9 cellular contexts compared by ENCODE assay signal in the genomic region with DNA sequence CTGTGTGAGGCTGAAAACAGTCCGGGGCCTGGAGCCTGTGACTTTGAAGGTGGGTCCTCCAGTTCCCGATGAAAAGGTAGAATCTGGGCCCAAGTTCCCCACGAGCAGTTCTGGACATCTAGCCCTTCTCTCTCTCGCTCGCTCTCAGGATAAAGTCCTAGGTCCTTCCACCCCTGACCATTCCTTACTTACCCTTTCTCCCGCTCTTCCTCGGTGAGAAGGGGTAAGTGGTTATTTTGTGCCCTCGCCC. TPM values are rescaled to one million over a fixed set of nuclear protein-coding genes. Genes with fewer than 3 reads are reported as not detected.
A peak's percentile ranks its signal among the peaks of the same experiment; 100 is the strongest.
DNase-seq lines count a peak whose midpoint lies in the region; ATAC-seq, FAIRE-seq and TF ChIP-seq lines count a peak whose summit lies in the region.
"Had no signal": no experiment of that assay in that cellular context is flagged by ENCODE, and none has a peak within 500 bp of the region (broad histone marks: within the 10 kb centered on the region; RNA-seq: fewer than 3 reads in every experiment).

No MANE protein-coding gene starts in this region.

- H3K4me1 Mint-ChIP-seq in WTC11, result peaks cover 24% of the 10 kb centered on the region

- H3K4me3 ChIP-seq in right atrium auricular region (peak overlapping the region; percentile 91 to 93), small intestine (ENCODE audit: low read depth in 1 of 2, low read length in 2 of 2) (peak overlapping the region; percentile 77 to 82)

- FAIRE-seq in small intestine (lab: Jason Lieb, UNC), result no peak
- FAIRE-seq: A204.1 had no signal

- H3K4me1 ChIP-seq in right atrium auricular region (peaks cover 0 to 16% of the 10 kb centered on the region in 2 donors), small intestine (ENCODE audit: control insufficient read depth in 2 of 2, insufficient read depth in 1 of 2, low read depth in 1 of 2, low read length in 1 of 2) (peaks cover 0 to 3% of the 10 kb centered on the region in 2 donors)

- no peaks in the 10 kb centered on the region for H3K27me3 Mint-ChIP-seq in WTC11 (ENCODE audit: low read depth)

- H3K27me3 ChIP-seq in right atrium auricular region (no peaks in the 10 kb centered on the region), small intestine (ENCODE audit: control insufficient read depth in 2 of 2, insufficient read depth in 2 of 2, low read length in 2 of 2) (no peaks in the 10 kb centered on the region)

- ATAC-seq in WTC11, result no peak
- ATAC-seq in GM18873 (IDR thresholded peaks at IDR 0.05; ENCODE audit: low FRiP score, unreplicated experiment), result no peak
- ATAC-seq in HG03108 (IDR thresholded peaks at IDR 0.05; ENCODE audit: unreplicated experiment), result no peak

- H3K4me3 Mint-ChIP-seq in WTC11, result peak overlapping the region; percentile 87

- 3 to 16% (median 8%) methylated on average over 8 of the region's 8 CpGs for WGBS in small intestine, 3 donors

- DNase-seq in DMS 273 (lab: John Stamatoyannopoulos, UW; ENCODE audit: unreplicated experiment) (peak; percentile 65), DMS 273 treated with DMSO at 0.1 percent for 48 hours (lab: John Stamatoyannopoulos, UW) (no peak), WTC11 (ENCODE audit: low spot score) (no peak), right atrium auricular region (ENCODE audit: low spot score) (no peak), small intestine (peak; percentile 17), ACHN (no peak)

- 0 out of 2 replicates have a peak, but pooled peaks cover 8% of the 10 kb centered on the region for H3K9me3 Mint-ChIP-seq in WTC11

- TF ChIP-seq CTCF in WTC11 (IDR thresholded peaks at IDR 0.05) (no peak), right atrium auricular region (IDR thresholded peaks at IDR 0.05) (no peak)

- H3K9me3 ChIP-seq in right atrium auricular region, result no peaks in the 10 kb centered on the region
- H3K9me3 ChIP-seq in small intestine (ENCODE audit: control insufficient read depth, low read depth), result no peaks in the 10 kb centered on the region

- POLR2A ChIA-PET in WTC11 (lab: Charles Lee), result no interaction called here

- CTCF ChIA-PET in WTC11 (lab: Charles Lee), result interaction anchor here (2.5 kb wide), 1 partner anchor 168 kb away, joined by 14 read pairs; no protein-coding TSS in a partner anchor

- in situ Hi-C loops in ACHN (cut with HindIII; ENCODE audit: low pct_ligation_motif_present, low pct_unique_long_range_greater_than_20kb, low sequenced_read_pairs), result no loop called here

- H3K27ac Mint-ChIP-seq in WTC11, result peak overlapping the region; percentile 92

- peaks cover 17% of the 10 kb centered on the region for H3K36me3 Mint-ChIP-seq in WTC11

- H3K27ac ChIP-seq in right atrium auricular region (peak overlapping the region; percentile 87 to 90), small intestine (ENCODE audit: low read depth in 1 of 2, low read length in 1 of 2) (peak overlapping the region; percentile 20 to 83)

- H3K36me3 ChIP-seq in right atrium auricular region, result no peaks in the 10 kb centered on the region
- peaks cover 4 to 6% of the 10 kb centered on the region in 2 donors for H3K36me3 ChIP-seq in small intestine (ENCODE audit: control insufficient read depth in 2 of 2, insufficient read depth in 2 of 2, low read length in 2 of 2)

TF ChIP-seq in WTC11, 78 proteins besides CTCF, POLR2A, EP300 and RAD21:
- TF ChIP-seq ZNF232 (CRISPR knock-in tag; IDR thresholded peaks at IDR 0.05), result no peak
- TF ChIP-seq, protein P1, sequence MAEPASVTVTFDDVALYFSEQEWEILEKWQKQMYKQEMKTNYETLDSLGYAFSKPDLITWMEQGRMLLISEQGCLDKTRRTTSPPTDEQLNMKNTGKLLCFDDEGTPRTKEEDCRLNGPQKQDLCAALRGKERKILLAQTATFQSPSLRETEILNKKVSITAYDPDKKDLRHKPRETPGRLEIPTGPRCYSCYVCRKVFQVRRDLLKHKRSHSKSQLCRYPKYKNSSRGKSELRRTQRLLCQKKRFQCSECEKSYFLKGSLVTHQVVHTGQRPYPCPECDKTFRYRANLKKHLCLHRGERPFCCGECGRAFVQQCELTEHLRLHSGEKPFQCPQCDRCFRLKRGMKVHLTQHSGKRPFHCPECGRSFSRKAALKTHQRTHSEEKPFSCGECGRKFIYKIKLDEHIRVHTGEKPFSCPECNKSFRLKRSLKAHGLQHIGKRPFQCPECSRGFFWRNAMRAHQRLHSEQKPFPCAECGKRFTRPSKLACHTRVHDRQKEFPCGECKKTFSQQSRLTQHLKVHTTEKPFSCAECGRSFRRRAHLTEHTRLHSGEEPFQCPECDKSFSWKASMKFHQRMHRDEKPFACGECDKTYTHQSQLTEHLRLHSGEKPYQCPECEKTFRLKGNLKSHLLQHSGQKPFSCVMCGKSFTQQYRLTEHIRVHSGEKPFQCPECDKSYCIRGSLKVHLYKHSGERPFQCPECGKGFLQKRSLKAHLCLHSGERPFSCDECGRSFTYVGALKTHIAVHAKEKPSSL (CRISPR knock-in tag; conservative IDR thresholded peaks at IDR 0.05), result no peak
- no peak for TF ChIP-seq CREM (CRISPR knock-in tag; IDR thresholded peaks at IDR 0.05)
- TF ChIP-seq TCF7 (CRISPR knock-in tag; IDR thresholded peaks at IDR 0.05; ENCODE audit: low read depth), result no peak
- no peak for TF ChIP-seq NR1H2 (CRISPR knock-in tag; IDR thresholded peaks at IDR 0.05)
- no peak for TF ChIP-seq KAT7 (CRISPR knock-in tag; IDR thresholded peaks at IDR 0.05; ENCODE audit: borderline replicate concordance)
- TF ChIP-seq GABPB1 (CRISPR knock-in tag; IDR thresholded peaks at IDR 0.05), result no peak
- no peak for TF ChIP-seq ZNF317 (CRISPR knock-in tag; IDR thresholded peaks at IDR 0.05; ENCODE audit: borderline replicate concordance, low read depth)
- no peak for TF ChIP-seq PRRX2 (CRISPR knock-in tag; IDR thresholded peaks at IDR 0.05)
- TF ChIP-seq, protein P2, sequence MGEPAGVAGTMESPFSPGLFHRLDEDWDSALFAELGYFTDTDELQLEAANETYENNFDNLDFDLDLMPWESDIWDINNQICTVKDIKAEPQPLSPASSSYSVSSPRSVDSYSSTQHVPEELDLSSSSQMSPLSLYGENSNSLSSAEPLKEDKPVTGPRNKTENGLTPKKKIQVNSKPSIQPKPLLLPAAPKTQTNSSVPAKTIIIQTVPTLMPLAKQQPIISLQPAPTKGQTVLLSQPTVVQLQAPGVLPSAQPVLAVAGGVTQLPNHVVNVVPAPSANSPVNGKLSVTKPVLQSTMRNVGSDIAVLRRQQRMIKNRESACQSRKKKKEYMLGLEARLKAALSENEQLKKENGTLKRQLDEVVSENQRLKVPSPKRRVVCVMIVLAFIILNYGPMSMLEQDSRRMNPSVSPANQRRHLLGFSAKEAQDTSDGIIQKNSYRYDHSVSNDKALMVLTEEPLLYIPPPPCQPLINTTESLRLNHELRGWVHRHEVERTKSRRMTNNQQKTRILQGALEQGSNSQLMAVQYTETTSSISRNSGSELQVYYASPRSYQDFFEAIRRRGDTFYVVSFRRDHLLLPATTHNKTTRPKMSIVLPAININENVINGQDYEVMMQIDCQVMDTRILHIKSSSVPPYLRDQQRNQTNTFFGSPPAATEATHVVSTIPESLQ (CRISPR knock-in tag; IDR thresholded peaks at IDR 0.05), result no peak
TF ChIP-seq in WTC11: peak in this region for 0.

RNA-seq across cellular contexts. Expression of a gene that starts 0.7 kb away (rescaled TPM):
- total RNA-seq in WTC11 (2021), result 13.6 to 15.9 TPM (median 13.8 TPM) in 3 replicates
- 1 to 10 TPM; 7.3 to 7.7 TPM for total RNA-seq in right atrium auricular region
- polyA plus RNA-seq in small intestine, result 10 to 100 TPM; 10.5 to 15.7 (median 12.5) TPM

Comparison
In these comparisons a context has a peak if more than half of its experiments do, and no peak if none do; other contexts are left out.
1. DNase-seq: peak in DMS 273 (single experiment) and small intestine (single experiment); none in DMS 273 treated with DMSO at 0.1 percent for 48 hours (single experiment), WTC11 (single experiment), right atrium auricular region (single experiment) and ACHN (single experiment).